ENCODE assay signal across 1 cellular context in the genomic region with DNA sequence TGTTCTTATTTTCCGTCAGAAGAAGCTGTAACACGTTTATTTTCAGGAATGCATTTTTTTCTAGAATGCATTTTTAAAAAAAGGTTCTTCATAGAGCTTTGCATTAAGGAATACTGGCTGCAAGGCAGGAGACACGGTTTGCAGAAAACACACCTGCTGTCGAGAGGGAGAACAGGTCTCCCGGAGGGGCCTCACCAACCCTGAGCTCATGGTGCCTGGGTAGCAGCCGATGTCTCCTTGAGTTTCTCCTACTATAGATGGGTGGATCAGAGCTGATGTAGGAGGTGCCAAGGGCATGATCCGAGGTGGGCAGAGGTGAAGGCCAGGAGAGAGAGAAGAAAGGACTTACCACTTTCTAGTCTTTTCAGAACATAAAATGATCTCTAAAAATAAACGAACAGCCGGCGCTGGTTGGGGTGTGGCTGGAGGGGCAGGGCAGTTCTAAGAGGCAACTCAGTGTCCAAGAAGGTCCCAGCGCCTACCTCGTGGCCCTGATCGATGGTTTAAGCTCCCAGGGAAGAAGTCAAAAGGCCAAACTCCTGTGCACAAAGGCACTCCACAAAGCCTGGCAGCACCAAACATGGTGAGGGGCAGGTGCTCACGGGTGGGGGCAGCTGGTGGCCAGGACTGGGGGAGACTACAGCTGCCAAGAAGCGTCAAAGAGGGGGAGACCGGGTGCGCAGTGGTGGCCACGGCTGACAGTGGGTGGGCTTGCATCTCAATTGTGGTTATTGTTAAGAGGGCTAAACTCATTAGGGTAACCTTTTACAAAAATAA.
TF ChIP-seq lines count a peak whose summit lies in the region.

No MANE protein-coding gene starts in this region.

TF ChIP-seq in K562, 482 proteins besides CTCF, POLR2A, EP300 and RAD21:
- TF ChIP-seq, protein P1, sequence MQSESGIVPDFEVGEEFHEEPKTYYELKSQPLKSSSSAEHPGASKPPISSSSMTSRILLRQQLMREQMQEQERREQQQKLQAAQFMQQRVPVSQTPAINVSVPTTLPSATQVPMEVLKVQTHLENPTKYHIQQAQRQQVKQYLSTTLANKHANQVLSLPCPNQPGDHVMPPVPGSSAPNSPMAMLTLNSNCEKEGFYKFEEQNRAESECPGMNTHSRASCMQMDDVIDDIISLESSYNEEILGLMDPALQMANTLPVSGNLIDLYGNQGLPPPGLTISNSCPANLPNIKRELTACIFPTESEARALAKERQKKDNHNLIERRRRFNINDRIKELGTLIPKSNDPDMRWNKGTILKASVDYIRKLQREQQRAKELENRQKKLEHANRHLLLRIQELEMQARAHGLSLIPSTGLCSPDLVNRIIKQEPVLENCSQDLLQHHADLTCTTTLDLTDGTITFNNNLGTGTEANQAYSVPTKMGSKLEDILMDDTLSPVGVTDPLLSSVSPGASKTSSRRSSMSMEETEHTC (IDR thresholded peaks at IDR 0.05): no peak
- peak; percentile 31 for TF ChIP-seq KDM5B (IDR thresholded peaks at IDR 0.05; ENCODE audit: insufficient replicate concordance, low read depth, low read length)
